ENCODE assay signal across 17 cellular contexts in the genomic region with DNA sequence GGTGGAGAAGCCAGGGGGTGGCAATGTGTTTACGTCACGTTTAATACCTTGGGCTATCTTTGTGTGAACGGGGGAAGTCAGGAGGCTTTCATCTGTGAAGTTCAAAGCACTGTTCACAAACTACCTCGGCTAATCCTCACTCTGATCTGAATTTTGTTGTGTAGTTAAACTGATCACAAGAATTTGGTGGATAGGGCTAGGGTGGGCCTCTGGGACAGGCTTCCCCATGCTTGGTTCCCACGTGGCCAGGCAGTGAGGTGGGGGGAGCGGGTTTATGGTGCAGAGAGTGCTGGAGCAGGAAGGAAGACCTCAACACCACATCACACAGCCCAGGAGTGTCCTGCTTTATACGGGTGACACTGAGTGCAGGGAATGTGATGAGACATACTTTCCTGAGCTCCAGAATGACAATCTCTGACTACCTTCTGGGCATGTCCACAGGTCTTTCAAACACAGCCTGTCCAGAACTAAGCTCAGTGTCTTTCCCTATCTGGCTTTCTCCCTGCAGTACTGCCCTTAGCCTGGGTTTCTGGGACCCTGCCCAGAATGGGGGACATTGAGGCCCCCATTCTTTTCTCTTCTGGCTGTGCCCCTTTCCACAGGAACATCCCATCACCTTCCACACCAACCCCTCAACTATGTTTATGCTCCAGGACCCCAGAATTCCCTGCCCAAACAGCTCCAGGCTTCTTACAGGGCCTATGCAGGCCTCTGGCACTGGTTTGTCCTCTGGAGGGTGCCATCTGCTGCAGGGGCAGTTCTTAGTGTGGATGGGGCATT. TPM values are rescaled to one million over a fixed set of nuclear protein-coding genes. Genes with fewer than 3 reads are reported as not detected.
DNase-seq lines count a peak whose midpoint lies in the region; ATAC-seq and TF ChIP-seq lines count a peak whose summit lies in the region.
"Had no signal": no experiment of that assay in that cellular context is flagged by ENCODE, and none has a peak within 500 bp of the region (broad histone marks: within the 10 kb centered on the region; RNA-seq: fewer than 3 reads in every experiment).

No MANE protein-coding gene starts in this region.

- peaks cover 3% of the 10 kb centered on the region for H3K9me3 Mint-ChIP-seq in activated CD4-positive, alpha-beta memory T cell treated with anti-CD3 and anti-CD28 coated beads for 36 hours
- peaks cover 18% of the 10 kb centered on the region for H3K9me3 Mint-ChIP-seq in activated CD4-positive, alpha-beta memory T cell treated with anti-CD3 and anti-CD28 coated beads, Interleukin-2, amount 10 ng/mL, durations not matched to agents 7 days and 5 days

- TF ChIP-seq CTCF in right atrium auricular region (IDR thresholded peaks at IDR 0.05) (no peak), gastrocnemius medialis (IDR thresholded peaks at IDR 0.05 in 4 of 5, conservative IDR thresholded peaks at IDR 0.05 in 1 of 5) (no peak)

- H3K27me3 ChIP-seq in right atrium auricular region (no peaks in the 10 kb centered on the region), gastrocnemius medialis (no peaks in the 10 kb centered on the region)
- H3K27me3 ChIP-seq: tibial artery had no signal

- no peak overlapping the region for H3K4me3 Mint-ChIP-seq in activated CD4-positive, alpha-beta memory T cell treated with anti-CD3 and anti-CD28 coated beads for 36 hours
- no peak overlapping the region for H3K4me3 Mint-ChIP-seq in activated CD4-positive, alpha-beta memory T cell treated with anti-CD3 and anti-CD28 coated beads, Interleukin-2, amount 10 ng/mL, durations not matched to agents 7 days and 5 days

- POLR2A ChIA-PET in activated CD4-positive, alpha-beta memory T cell treated with anti-CD3 and anti-CD28 coated beads for 36 hours (lab: Charles Lee): no interaction called here
- POLR2A ChIA-PET in activated CD4-positive, alpha-beta memory T cell treated with anti-CD3 and anti-CD28 coated beads, Interleukin-2, amount 10 ng/mL, durations not matched to agents 7 days and 5 days (lab: Charles Lee): no interaction called here

- peaks cover 39% of the 10 kb centered on the region for H3K4me1 Mint-ChIP-seq in activated CD4-positive, alpha-beta memory T cell treated with anti-CD3 and anti-CD28 coated beads for 36 hours (ENCODE audit: low read depth)
- H3K4me1 Mint-ChIP-seq in activated CD4-positive, alpha-beta memory T cell treated with anti-CD3 and anti-CD28 coated beads, Interleukin-2, amount 10 ng/mL, durations not matched to agents 7 days and 5 days: peaks cover 21% of the 10 kb centered on the region

- in situ Hi-C loops in gastrocnemius medialis (cut with MboI; ENCODE audit: low sequenced_read_pairs in 4 of 4): loop anchor here in 1 of 4 donors (10.0 kb wide), 1 partner anchor 59 kb away; no protein-coding TSS in a partner anchor

- H3K36me3 ChIP-seq in right atrium auricular region (no peaks in the 10 kb centered on the region), gastrocnemius medialis (no peaks in the 10 kb centered on the region)
- H3K36me3 ChIP-seq: tibial artery had no signal

- peak overlapping the region; percentile 39 to 72 for H3K27ac ChIP-seq in right atrium auricular region
- H3K27ac ChIP-seq in gastrocnemius medialis: peak overlapping the region; percentile 62 to 73 (median 70)
- H3K27ac ChIP-seq: A549, KMS-11, tibial artery had no signal

- ATAC-seq in gastrocnemius medialis (peak in 1 of 2 donors; percentile 32), GM19452 (IDR thresholded peaks at IDR 0.05; ENCODE audit: unreplicated experiment) (no peak)
- ATAC-seq: A549 had no signal

- H3K9me3 ChIP-seq in right atrium auricular region (no peaks in the 10 kb centered on the region), gastrocnemius medialis (no peaks in the 10 kb centered on the region)
- H3K9me3 ChIP-seq: A549, tibial artery had no signal

- no peak for TF ChIP-seq POLR2A in gastrocnemius medialis (IDR thresholded peaks at IDR 0.05)

- peak overlapping the region; percentile 14 for H3K27ac Mint-ChIP-seq in activated CD4-positive, alpha-beta memory T cell treated with anti-CD3 and anti-CD28 coated beads for 36 hours
- no peak overlapping the region for H3K27ac Mint-ChIP-seq in activated CD4-positive, alpha-beta memory T cell treated with anti-CD3 and anti-CD28 coated beads, Interleukin-2, amount 10 ng/mL, durations not matched to agents 7 days and 5 days

- H3K4me3 ChIP-seq in right atrium auricular region (no peak overlapping the region), gastrocnemius medialis (no peak overlapping the region)
- H3K4me3 ChIP-seq: A549, tibial artery had no signal

- no peaks in the 10 kb centered on the region for H3K27me3 Mint-ChIP-seq in activated CD4-positive, alpha-beta memory T cell treated with anti-CD3 and anti-CD28 coated beads for 36 hours
- no peaks in the 10 kb centered on the region for H3K27me3 Mint-ChIP-seq in activated CD4-positive, alpha-beta memory T cell treated with anti-CD3 and anti-CD28 coated beads, Interleukin-2, amount 10 ng/mL, durations not matched to agents 7 days and 5 days

- H3K36me3 Mint-ChIP-seq in activated CD4-positive, alpha-beta memory T cell treated with anti-CD3 and anti-CD28 coated beads for 36 hours: no peaks in the 10 kb centered on the region
- peaks cover 8% of the 10 kb centered on the region for H3K36me3 Mint-ChIP-seq in activated CD4-positive, alpha-beta memory T cell treated with anti-CD3 and anti-CD28 coated beads, Interleukin-2, amount 10 ng/mL, durations not matched to agents 7 days and 5 days (ENCODE audit: low read depth)

- DNase-seq in activated CD4-positive, alpha-beta memory T cell treated with anti-CD3 and anti-CD28 coated beads for 36 hours: peak; percentile 14
- no peak for DNase-seq in activated CD4-positive, alpha-beta memory T cell treated with anti-CD3 and anti-CD28 coated beads, Interleukin-2, amount 10 ng/mL, durations not matched to agents 7 days and 5 days
- DNase-seq in SW480 (ENCODE audit: low spot score) (peak; percentile 92), right atrium auricular region (ENCODE audit: low spot score) (no peak), gastrocnemius medialis (no peak), NCI-H345 (lab: John Stamatoyannopoulos, UW) (no peak)
- DNase-seq in activated CD8-positive, alpha-beta memory T cell treated with anti-CD3 and anti-CD28 coated beads, Interleukin-2, amount 50 U/mL, for 4 hours: no peak
- DNase-seq: activated CD4-positive, alpha-beta T cell treated with anti-CD3 and anti-CD28 coated beads, Interleukin-2, amount 50 U/mL, for 1 hour; activated naive CD4-positive, alpha-beta T cell treated with anti-CD3 and anti-CD28 coated beads, Interleukin-2, amount 50 U/mL, for 16 hours; NCI-H1930; T-helper 1 cell; tibial artery had no signal

- H3K4me1 ChIP-seq in right atrium auricular region (peaks cover 0 to 31% of the 10 kb centered on the region in 2 donors), gastrocnemius medialis (peaks cover 19 to 25% of the 10 kb centered on the region in 2 donors)
- H3K4me1 ChIP-seq: A549, tibial artery had no signal

- intact Hi-C loops in activated CD4-positive, alpha-beta memory T cell treated with anti-CD3 and anti-CD28 coated beads for 36 hours (cut with micrococcal nuclease): no loop called here
- intact Hi-C loops in gastrocnemius medialis (cut with DNase I; ENCODE audit: low total_unique reads): loop anchor here (2.0 to 5.0 kb wide), 2 partner anchors 37 to 113 kb away; a partner anchor contains a TSS

- CTCF ChIA-PET in activated CD4-positive, alpha-beta memory T cell treated with anti-CD3 and anti-CD28 coated beads for 36 hours (lab: Charles Lee): interaction anchor here (1.4 kb wide), 1 partner anchor 158 kb away, joined by 3 read pairs; no protein-coding TSS in a partner anchor
- CTCF ChIA-PET in activated CD4-positive, alpha-beta memory T cell treated with anti-CD3 and anti-CD28 coated beads, Interleukin-2, amount 10 ng/mL, durations not matched to agents 7 days and 5 days (lab: Charles Lee): no interaction called here

RNA-seq across cellular contexts. Expression of a gene that starts 36.6 kb away (rescaled TPM):
- total RNA-seq in activated CD4-positive, alpha-beta memory T cell treated with anti-CD3 and anti-CD28 coated beads for 36 hours: under 1 TPM; 0.29 to 0.40 TPM
- under 1 TPM; 0.25 to 0.33 TPM for total RNA-seq in activated CD4-positive, alpha-beta memory T cell treated with anti-CD3 and anti-CD28 coated beads, Interleukin-2, amount 10 ng/mL, durations not matched to agents 7 days and 5 days
- total RNA-seq in right atrium auricular region (10 to 100 TPM; 10.9 to 12.2 TPM), gastrocnemius medialis (under 1 TPM in 1 of 4 donors, not detected in 3; 0.18 TPM)
- total RNA-seq: dermis microvascular lymphatic vessel endothelial cell, glomerular endothelial cell had no signal

Comparison
In these comparisons a context has a peak if more than half of its experiments do, and no peak if none do; other contexts are left out.
1. DNase-seq: peak in activated CD4-positive, alpha-beta memory T cell treated with anti-CD3 and anti-CD28 coated beads for 36 hours (single experiment) and SW480 (single experiment); none in activated CD4-positive, alpha-beta memory T cell treated with anti-CD3 and anti-CD28 coated beads, Interleukin-2, amount 10 ng/mL, durations not matched to agents 7 days and 5 days (single experiment), right atrium auricular region (single experiment), gastrocnemius medialis (0 of 2), activated CD8-positive, alpha-beta memory T cell treated with anti-CD3 and anti-CD28 coated beads, Interleukin-2, amount 50 U/mL, for 4 hours (single experiment) and NCI-H345 (single experiment).
2. RNA of a gene that starts 36.6 kb away (total RNA-seq): 10.9 to 12.2 TPM in right atrium auricular region; 0.29 to 0.40 TPM in activated CD4-positive, alpha-beta memory T cell treated with anti-CD3 and anti-CD28 coated beads for 36 hours, 0.25 to 0.33 TPM in activated CD4-positive, alpha-beta memory T cell treated with anti-CD3 and anti-CD28 coated beads, Interleukin-2, amount 10 ng/mL, durations not matched to agents 7 days and 5 days and 0.18 TPM in gastrocnemius medialis; every median in the first group is over 4 times any median in the second.